Comparison of ENCODE assay signal across 1 cellular context in genomic region chr2:233092446-233093438, GRCh38.
TF ChIP-seq lines count a peak whose summit lies in the region.

No MANE protein-coding gene starts in this region.

TF ChIP-seq in K562, 482 proteins besides CTCF, POLR2A, EP300 and RAD21 (continued from another document):
- TF ChIP-seq NELFE (IDR thresholded peaks at IDR 0.05; ENCODE audit: insufficient read depth, insufficient read length): no peak
- 0 out of 2 replicates have a peak, but pooled peaks have one; percentile 13 for TF ChIP-seq ZFX (CRISPR knock-in tag; IDR thresholded peaks at IDR 0.05)
- TF ChIP-seq TAF1 (IDR thresholded peaks at IDR 0.05; ENCODE audit: control insufficient read depth, extremely low read depth, insufficient read depth, low read length, severe bottlenecking): no peak
